ENCODE assay signal across 12 cellular contexts in the genomic region with DNA sequence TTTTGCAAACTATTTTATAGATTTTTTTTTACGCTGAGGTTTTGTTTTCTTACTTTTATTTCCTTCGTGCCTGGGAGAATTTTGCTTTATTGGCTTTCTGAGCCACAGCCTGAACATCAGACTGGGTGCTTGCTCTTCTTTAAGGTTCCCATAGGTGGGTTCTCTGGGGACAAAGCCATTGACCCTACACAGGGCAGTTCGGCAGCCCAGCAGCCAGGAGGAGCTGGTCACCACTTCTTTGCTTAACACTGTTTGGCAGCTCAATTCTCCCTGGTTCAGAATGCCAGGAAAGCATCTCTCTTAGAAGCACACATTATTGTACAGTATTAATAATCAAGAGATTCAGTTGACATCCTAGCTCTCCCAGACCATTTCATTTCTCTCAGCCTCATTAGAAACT.
DNase-seq lines count a peak whose midpoint lies in the region; ATAC-seq and TF ChIP-seq lines count a peak whose summit lies in the region.
"Had no signal": no experiment of that assay in that cellular context is flagged by ENCODE, and none has a peak within 500 bp of the region (broad histone marks: within the 10 kb centered on the region; RNA-seq: fewer than 3 reads in every experiment).

No MANE protein-coding gene starts in this region.

- H2BK5ac ChIP-seq in mesendoderm (ENCODE audit: low read length): no peak overlapping the region

- DNase-seq in D341Med (ENCODE audit: low spot score) (peak; percentile 22), HCT116 (ENCODE audit: low read depth, low spot score) (no peak), mesendoderm (peak; percentile 44), putamen (ENCODE audit: low spot score) (no peak), DMS79 (lab: John Stamatoyannopoulos, UW) (no peak)
- DNase-seq: activated naive CD4-positive, alpha-beta T cell treated with Interleukin-2 at 50 U/mL for 16 hours; left ventricle myocardium superior; naive B cell; NCI-H1092 had no signal

- H4K20me1 ChIP-seq in HCT116 (ENCODE audit: insufficient read depth): no peaks in the 10 kb centered on the region

- TF ChIP-seq POLR2A in HCT116 (IDR thresholded peaks at IDR 0.05; ENCODE audit: borderline replicate concordance, extremely low read depth, insufficient read depth, insufficient read length): no peak

- ATAC-seq in HCT116 (peak; percentile 62; the same call in 1 of the 2 replicates), HG03025 (IDR thresholded peaks at IDR 0.05; ENCODE audit: low FRiP score, unreplicated experiment) (no peak)
- ATAC-seq: left ventricle myocardium superior had no signal

- no peak overlapping the region for H2BK120ac ChIP-seq in mesendoderm (ENCODE audit: low read depth, low read length)

- CTCF ChIA-PET in HCT116 (lab: Charles Lee): no interaction called here

- no peaks in the 10 kb centered on the region for H3K9me3 ChIP-seq in HCT116 (ENCODE audit: control insufficient read depth in 1 of 2, insufficient read depth in 1 of 2, low read depth in 1 of 2, low read length in 2 of 2)
- H3K9me3 ChIP-seq: suprapubic skin had no signal

- H4K8ac ChIP-seq in mesendoderm (ENCODE audit: low read depth, low read length): no peak overlapping the region

- TF ChIP-seq CTCF in HCT116 (IDR thresholded peaks at IDR 0.05 in 2 of 3, conservative IDR thresholded peaks at IDR 0.05 in 1 of 3; ENCODE audit: borderline replicate concordance in 1 of 3, insufficient read depth in 1 of 3, low read depth in 2 of 3, low read length in 2 of 3): peak in 2 of 3 experiments; percentile 19 to 32; a peak in 2 of 6 replicates
- peak; percentile 56 for TF ChIP-seq CTCF in WI38 (IDR thresholded peaks at IDR 0.05; ENCODE audit: low read depth, low read length)

- intact Hi-C loops in HCT116 (cut with micrococcal nuclease): no loop called here

- H3K4me3 ChIP-seq in HCT116 (replicated peaks in 1 of 2; ENCODE audit: low read depth in 1 of 2, low read length in 2 of 2): no peak overlapping the region
- H3K4me3 ChIP-seq in WI38 (ENCODE audit: low read depth, low read length): no peak overlapping the region
- H3K4me3 ChIP-seq in mesendoderm (ENCODE audit: low read length): no peak overlapping the region
- H3K4me3 ChIP-seq: suprapubic skin had no signal

- H2BK15ac ChIP-seq in mesendoderm (replicated peaks; ENCODE audit: low read depth): no peak overlapping the region

- no peaks in the 10 kb centered on the region for H3K79me2 ChIP-seq in HCT116 (ENCODE audit: insufficient read depth, low read length)
- H3K79me2 ChIP-seq in mesendoderm (ENCODE audit: control insufficient read depth, insufficient read depth, low read length): no peaks in the 10 kb centered on the region

- RAD21 ChIA-PET in HCT116 (lab: Charles Lee; ENCODE audit: low non-redundant PET in 1 of 2, low total read pairs in 2 of 2, uncharacterized antibody in 2 of 2, unreplicated experiment in 2 of 2): no interaction called here

- H3K36me3 ChIP-seq in HCT116 (ENCODE audit: control insufficient read depth in 1 of 2, insufficient read depth in 2 of 2, low read length in 2 of 2) (no peaks in the 10 kb centered on the region), mesendoderm (ENCODE audit: control insufficient read depth, insufficient read depth, low read length) (no peaks in the 10 kb centered on the region)
- H3K36me3 ChIP-seq: suprapubic skin had no signal

- H3K4ac ChIP-seq in mesendoderm (ENCODE audit: low read depth, low read length): no peak overlapping the region

- H2AK5ac ChIP-seq in mesendoderm (ENCODE audit: low read length): no peak overlapping the region

- H3K27me3 ChIP-seq in HCT116 (ENCODE audit: insufficient read depth, low read length) (peaks cover 11% of the 10 kb centered on the region), mesendoderm (ENCODE audit: insufficient read depth, low read length, poor library complexity) (no peaks in the 10 kb centered on the region)
- H3K27me3 ChIP-seq: suprapubic skin had no signal

- no peaks in the 10 kb centered on the region for H3K79me1 ChIP-seq in mesendoderm (ENCODE audit: low read length)

- POLR2A ChIA-PET in HCT116 (lab: Charles Lee): no interaction called here

- no peak overlapping the region for H2AFZ ChIP-seq in HCT116 (ENCODE audit: low read depth, low read length, poor library complexity, severe bottlenecking)

- H3K18ac ChIP-seq in mesendoderm (ENCODE audit: low read length): no peak overlapping the region

- H3K9me2 ChIP-seq in HCT116 (ENCODE audit: insufficient read depth): no peaks in the 10 kb centered on the region

- no CpG with 5 or more reads among the region's 3 CpGs for WGBS in mesendoderm (ENCODE audit: extremely low coverage, insufficient coverage, low lambda C conversion rate)

- no peak overlapping the region for H3K56ac ChIP-seq in mesendoderm (ENCODE audit: low read length)

- H3K4me1 ChIP-seq in HCT116 (ENCODE audit: control insufficient read depth in 1 of 2, insufficient read depth in 2 of 2, low read length in 2 of 2): no peaks in the 10 kb centered on the region
- no peaks in the 10 kb centered on the region for H3K4me1 ChIP-seq in mesendoderm (ENCODE audit: control insufficient read depth, low read depth, low read length)
- H3K4me1 ChIP-seq: suprapubic skin had no signal

- BruUV-seq in HCT116 (replicated peaks; lab: Mats Ljungman, UMichigan): no TSS peak

- H3K27ac ChIP-seq in HCT116 (ENCODE audit: low read depth, low read length) (no peak overlapping the region), mesendoderm (ENCODE audit: low read depth, low read length) (no peak overlapping the region)
- H3K27ac ChIP-seq: suprapubic skin had no signal

- no peak overlapping the region for H3K4me2 ChIP-seq in HCT116 (ENCODE audit: low read length)
- no peak overlapping the region for H3K4me2 ChIP-seq in mesendoderm (ENCODE audit: low read length)

- no peak overlapping the region for H3K23ac ChIP-seq in mesendoderm (ENCODE audit: low read length)

- peak; percentile 28 for TF ChIP-seq RAD21 in HCT116 (IDR thresholded peaks at IDR 0.05; ENCODE audit: low read depth)

- H4K5ac ChIP-seq in mesendoderm (ENCODE audit: low read length): no peak overlapping the region

- H3K9ac ChIP-seq in HCT116 (ENCODE audit: low read length) (no peak overlapping the region), mesendoderm (ENCODE audit: low read length) (no peak overlapping the region)

TF ChIP-seq in HCT116, 20 proteins besides CTCF, POLR2A, EP300 and RAD21:
- TF ChIP-seq EGR1 (IDR thresholded peaks at IDR 0.05; ENCODE audit: low read depth) (no peak), SIN3A (IDR thresholded peaks at IDR 0.05; ENCODE audit: low read depth) (no peak), EZH2phosphoT487 (IDR thresholded peaks at IDR 0.05; ENCODE audit: borderline replicate concordance) (no peak), POLR2AphosphoS5 (IDR thresholded peaks at IDR 0.05; ENCODE audit: low read depth, low read length) (no peak), FOSL1 (IDR thresholded peaks at IDR 0.05; ENCODE audit: low read depth) (no peak)

Comparison
In these comparisons a context has a peak if more than half of its experiments do, and no peak if none do; other contexts are left out.
1. DNase-seq: peak in D341Med (single experiment) and mesendoderm (single experiment); none in HCT116 (single experiment), putamen (single experiment) and DMS79 (single experiment).